ENCODE assay signal across 19 cellular contexts in genomic region chr9:5610491-5610890, GRCh38.
"Had no signal": no experiment of that assay in that cellular context is flagged by ENCODE, and none has a peak within 500 bp of the region (broad histone marks: within the 10 kb centered on the region; RNA-seq: fewer than 3 reads in every experiment).

No MANE protein-coding gene starts in this region.

- ATAC-seq: activated CD4-positive, CD25-positive, alpha-beta regulatory T cell treated with anti-CD3 and anti-CD28 coated beads, Interleukin-2, amount 50 U/mL, for 24 hours; activated naive CD8-positive, alpha-beta T cell treated with anti-CD3 and anti-CD28 coated beads, Interleukin-2, amount 50 U/mL, for 24 hours; activated T-cell treated with anti-CD3 and anti-CD28 coated beads, Interleukin-2, amount 50 U/mL, for 4 hours; heart right ventricle; left lung; stimulated activated naive CD8-positive, alpha-beta T cell treated with anti-CD3 and anti-CD28 coated beads, Interleukin-15, Interleukin-2, amounts not matched to agents 100 U/mL and 50 U/mL, for 24 hours had no signal

- H3K27ac Mint-ChIP-seq: activated naive CD4-positive, alpha-beta T cell treated with anti-CD3 and anti-CD28 coated beads for 36 hours; activated naive CD8-positive, alpha-beta T cell treated with anti-CD3 and anti-CD28 coated beads, Interleukin-2, amount 50 U/mL, for 24 hours had no signal

- H3K4me3 ChIP-seq: ascending aorta, esophagus squamous epithelium, heart right ventricle, left lung, vagina had no signal

- H3K4me3 Mint-ChIP-seq: activated naive CD4-positive, alpha-beta T cell treated with anti-CD3 and anti-CD28 coated beads for 36 hours; activated naive CD8-positive, alpha-beta T cell treated with anti-CD3 and anti-CD28 coated beads, Interleukin-2, amount 50 U/mL, for 24 hours; activated T-cell treated with anti-CD3 and anti-CD28 coated beads, Interleukin-2, amount 50 U/mL, for 4 hours had no signal

- H3K9me3 ChIP-seq: ascending aorta, esophagus squamous epithelium, heart right ventricle, left lung, vagina had no signal

- H3K9me3 Mint-ChIP-seq: activated naive CD8-positive, alpha-beta T cell treated with anti-CD3 and anti-CD28 coated beads, Interleukin-2, amount 50 U/mL, for 24 hours; activated T-cell treated with anti-CD3 and anti-CD28 coated beads, Interleukin-2, amount 50 U/mL, for 4 hours had no signal

- H3K27me3 Mint-ChIP-seq: activated naive CD8-positive, alpha-beta T cell treated with anti-CD3 and anti-CD28 coated beads, Interleukin-2, amount 50 U/mL, for 24 hours had no signal

- H3K36me3 ChIP-seq: ascending aorta, esophagus squamous epithelium, heart right ventricle, left lung, vagina had no signal

- H3K27me3 ChIP-seq: ascending aorta, esophagus squamous epithelium, heart right ventricle, left lung, vagina had no signal

- DNase-seq: activated CD4-positive, alpha-beta T cell treated with anti-CD3 and anti-CD28 coated beads, Interleukin-2, amount 50 U/mL, for 1 hour; activated CD8-positive, alpha-beta memory T cell treated with anti-CD3 and anti-CD28 coated beads, Interleukin-2, amount 50 U/mL, for 4 hours; activated naive CD4-positive, alpha-beta T cell treated with anti-CD3 and anti-CD28 coated beads for 36 hours; activated naive CD8-positive, alpha-beta T cell treated with anti-CD3 and anti-CD28 coated beads, Interleukin-2, amount 50 U/mL, for 24 hours; activated T-cell treated with anti-CD3 and anti-CD28 coated beads, Interleukin-2, amount 50 U/mL, for 4 hours; cortex of kidney; effector CD4-positive, alpha-beta T cell; esophagus squamous epithelium; heart right ventricle; left lung; midbrain; retina; stimulated activated naive CD8-positive, alpha-beta T cell treated with anti-CD3 and anti-CD28 coated beads, Interleukin-15, Interleukin-2, amounts not matched to agents 100 U/mL and 50 U/mL, for 24 hours; substantia nigra; T1000; trophoblast cell had no signal

- H3K27ac ChIP-seq: esophagus squamous epithelium, heart right ventricle, left lung, vagina had no signal
